In the genomic region with DNA sequence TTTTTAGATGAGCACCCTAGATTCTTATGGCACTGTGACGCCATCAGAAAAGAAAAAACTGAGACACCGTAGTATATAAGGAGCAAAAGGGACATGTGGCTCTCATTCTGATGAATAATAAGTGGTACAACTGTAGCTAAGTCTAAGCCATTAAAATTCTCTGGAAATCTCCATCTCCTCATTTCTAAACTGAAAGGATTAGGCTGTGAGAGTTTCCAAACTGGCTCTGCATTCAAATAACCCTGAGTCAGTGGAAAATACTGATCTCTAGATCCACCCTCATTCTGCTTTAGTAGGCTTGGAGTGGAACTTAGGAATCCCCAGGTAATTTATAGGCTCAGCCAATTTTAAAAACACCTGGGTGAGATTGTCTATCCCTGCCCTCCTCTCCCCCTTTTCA, we compare ENCODE assay signal across 27 cellular contexts.
"Had no signal": no experiment of that assay in that cellular context is flagged by ENCODE, and none has a peak within 500 bp of the region (broad histone marks: within the 10 kb centered on the region; RNA-seq: fewer than 3 reads in every experiment).

No MANE protein-coding gene starts in this region.

- DNase-seq: colonic mucosa; effector CD8-positive, alpha-beta T cell; erythroblast; esophagus squamous epithelium; foreskin melanocyte; glutamatergic neuron; heart right ventricle; hippocampal formation; left cardiac atrium; left lung; mesenchymal stem cell; mucosa of descending colon; naive B cell; right lobe of liver; small intestine; stimulated activated CD4-positive, alpha-beta T cell treated with anti-CD3 and anti-CD28 coated beads, Interleukin-15, amount 100 ng/mL, for 24 hours; stimulated activated CD4-positive, alpha-beta T cell treated with anti-CD3 and anti-CD28 coated beads, Interleukin-2, amount 100 ng/mL, for 48 hours; stimulated activated naive B cell treated with anti-CD40 and anti-IgM and Interleukin-4, amounts not matched to agents 10 μg/mL and 1 μg/mL and 100 μg/mL, for 72 hours; substantia nigra; testis; tibial artery had no signal

- H3K9me3 Mint-ChIP-seq: dendritic cell treated with granulocyte-macrophage colony-stimulating factor and Interleukin-4, amounts not matched to agents 40 ng/mL and 50 ng/mL, for 4 days; mesothelial cell of epicardium; naive B cell; nephron; neural progenitor cell; stimulated activated naive B cell treated with anti-CD40 and anti-IgM and Interleukin-4, amounts not matched to agents 10 μg/mL and 1 μg/mL and 100 μg/mL, for 72 hours; type B pancreatic cell had no signal

- H3K4me3 Mint-ChIP-seq: dendritic cell treated with granulocyte-macrophage colony-stimulating factor and Interleukin-4, amounts not matched to agents 40 ng/mL and 50 ng/mL, for 4 days; mesothelial cell of epicardium; naive B cell; nephron; neural progenitor cell; stimulated activated naive B cell treated with anti-CD40 and anti-IgM and Interleukin-4, amounts not matched to agents 10 μg/mL and 1 μg/mL and 100 μg/mL, for 72 hours; type B pancreatic cell had no signal

- H3K4me1 Mint-ChIP-seq: mesothelial cell of epicardium, nephron, neural progenitor cell had no signal

- H3K27me3 Mint-ChIP-seq: dendritic cell treated with granulocyte-macrophage colony-stimulating factor and Interleukin-4, amounts not matched to agents 40 ng/mL and 50 ng/mL, for 4 days; naive B cell; progenitor cell of endocrine pancreas; stimulated activated naive B cell treated with anti-CD40 and anti-IgM and Interleukin-4, amounts not matched to agents 10 μg/mL and 1 μg/mL and 100 μg/mL, for 72 hours; type B pancreatic cell had no signal

- ATAC-seq: heart right ventricle; left cardiac atrium; left lung; mucosa of descending colon; right lobe of liver; stimulated activated naive B cell treated with anti-CD40 and anti-IgM and Interleukin-4, amounts not matched to agents 10 μg/mL and 1 μg/mL and 100 μg/mL, for 72 hours had no signal

- H3K27ac Mint-ChIP-seq: dendritic cell treated with granulocyte-macrophage colony-stimulating factor and Interleukin-4, amounts not matched to agents 40 ng/mL and 50 ng/mL, for 4 days; mesothelial cell of epicardium; nephron; neural progenitor cell; progenitor cell of endocrine pancreas; stimulated activated naive B cell treated with anti-CD40 and anti-IgM and Interleukin-4, amounts not matched to agents 10 μg/mL and 1 μg/mL and 100 μg/mL, for 72 hours; type B pancreatic cell had no signal
